Comparison of ENCODE assay signal across 8 cellular contexts in the genomic region with DNA sequence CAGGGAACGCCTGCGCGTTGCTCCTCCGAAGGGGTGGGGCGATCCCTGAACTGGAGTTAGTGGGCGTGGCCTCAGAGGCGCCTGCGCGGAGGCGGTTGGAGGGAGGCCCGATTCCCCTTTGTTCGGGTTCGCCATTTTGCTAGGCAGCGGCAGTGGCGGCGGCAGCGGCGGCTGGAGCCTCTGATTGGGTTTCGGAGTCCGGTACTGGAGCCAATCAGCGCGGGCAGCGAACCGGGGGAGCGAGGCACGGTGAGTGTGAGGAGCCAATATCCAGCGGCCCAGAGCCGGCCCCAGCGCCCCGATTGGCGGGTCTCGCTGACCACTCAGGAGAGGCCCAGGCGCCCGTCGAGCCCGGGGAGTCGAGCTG. TPM values are rescaled to one million over a fixed set of nuclear protein-coding genes. Genes with fewer than 3 reads are reported as not detected.
DNase-seq lines count a peak whose midpoint lies in the region; ATAC-seq and TF ChIP-seq lines count a peak whose summit lies in the region.

Gene NFYA (plus strand): TSS at position 139 of the 367 bp plus-strand sequence. CDS start 6,116 bp downstream, outside the sequence.

- peak within 1 kb of the TSS; percentile 99 for H3K27ac Mint-ChIP-seq in T-helper 1 cell treated with Interleukin-12 subunit alpha and Interleukin-12 subunit beta and Interleukin-4 antibody, amounts not matched to agents 30 μg/mL and 1 μg/mL, for 36 hours
- peak within 1 kb of the TSS; percentile 99 for H3K27ac Mint-ChIP-seq in chondrocyte (ENCODE audit: unreplicated experiment)
- peak within 1 kb of the TSS; percentile 98 for H3K27ac Mint-ChIP-seq in stimulated activated effector memory CD8-positive, alpha-beta T cell treated with anti-CD3 and anti-CD28 coated beads, Interleukin-12 subunit alpha, Interleukin-12 subunit beta, amount 100 ng/mL, for 72 hours

- in situ Hi-C loops in Caki2 (cut with HindIII; ENCODE audit: low pct_unique_long_range_greater_than_20kb, low sequenced_read_pairs): no loop called here

- H3K36me3 Mint-ChIP-seq in T-helper 1 cell treated with Interleukin-12 subunit alpha and Interleukin-12 subunit beta and Interleukin-4 antibody, amounts not matched to agents 30 μg/mL and 1 μg/mL, for 36 hours (ENCODE audit: low read depth): peaks cover 34% of the 10 kb centered on the region
- no peaks in the 10 kb centered on the region for H3K36me3 Mint-ChIP-seq in chondrocyte (ENCODE audit: low read depth)
- peaks cover 61% of the 10 kb centered on the region for H3K36me3 Mint-ChIP-seq in stimulated activated effector memory CD8-positive, alpha-beta T cell treated with anti-CD3 and anti-CD28 coated beads, Interleukin-12 subunit alpha, Interleukin-12 subunit beta, amount 100 ng/mL, for 72 hours

- no peak for TF ChIP-seq CTCF in chondrocyte (IDR thresholded peaks at IDR 0.05)

- DNase-seq in Caki2 (ENCODE audit: low read depth): no peak
- DNase-seq in chondrocyte (ENCODE audit: low spot score): no peak
- peak; percentile 100 for DNase-seq in kidney glomerular epithelial cell (lab: John Stamatoyannopoulos, UW)
- DNase-seq in stimulated activated effector memory CD8-positive, alpha-beta T cell treated with anti-CD3 and anti-CD28 coated beads, Interleukin-12 subunit alpha, Interleukin-12 subunit beta, amount 100 ng/mL, for 72 hours (ENCODE audit: low spot score in 2 of 2): peak in 1 of 2 donors; percentile 100
- no peak for DNase-seq in pons (ENCODE audit: low spot score)

- H3K27me3 Mint-ChIP-seq in T-helper 1 cell treated with Interleukin-12 subunit alpha and Interleukin-12 subunit beta and Interleukin-4 antibody, amounts not matched to agents 30 μg/mL and 1 μg/mL, for 36 hours (ENCODE audit: low read depth): no peaks in the 10 kb centered on the region
- no peaks in the 10 kb centered on the region for H3K27me3 Mint-ChIP-seq in chondrocyte (ENCODE audit: low read depth)

- H3K4me3 Mint-ChIP-seq in T-helper 1 cell treated with Interleukin-12 subunit alpha and Interleukin-12 subunit beta and Interleukin-4 antibody, amounts not matched to agents 30 μg/mL and 1 μg/mL, for 36 hours: peak within 1 kb of the TSS; percentile 94
- peak within 1 kb of the TSS; percentile 90 for H3K4me3 Mint-ChIP-seq in chondrocyte (ENCODE audit: unreplicated experiment)
- peak within 1 kb of the TSS; percentile 86 for H3K4me3 Mint-ChIP-seq in stimulated activated effector memory CD8-positive, alpha-beta T cell treated with anti-CD3 and anti-CD28 coated beads, Interleukin-12 subunit alpha, Interleukin-12 subunit beta, amount 100 ng/mL, for 72 hours

- H3K9me3 Mint-ChIP-seq in T-helper 1 cell treated with Interleukin-12 subunit alpha and Interleukin-12 subunit beta and Interleukin-4 antibody, amounts not matched to agents 30 μg/mL and 1 μg/mL, for 36 hours: no peaks in the 10 kb centered on the region
- no peaks in the 10 kb centered on the region for H3K9me3 Mint-ChIP-seq in chondrocyte (ENCODE audit: low read depth)
- H3K9me3 Mint-ChIP-seq in stimulated activated effector memory CD8-positive, alpha-beta T cell treated with anti-CD3 and anti-CD28 coated beads, Interleukin-12 subunit alpha, Interleukin-12 subunit beta, amount 100 ng/mL, for 72 hours: no peaks in the 10 kb centered on the region

- peaks cover 50% of the 10 kb centered on the region for H3K4me1 Mint-ChIP-seq in T-helper 1 cell treated with Interleukin-12 subunit alpha and Interleukin-12 subunit beta and Interleukin-4 antibody, amounts not matched to agents 30 μg/mL and 1 μg/mL, for 36 hours (ENCODE audit: low read depth)
- peaks cover 43% of the 10 kb centered on the region for H3K4me1 Mint-ChIP-seq in chondrocyte (ENCODE audit: low read depth)
- peaks cover 40% of the 10 kb centered on the region for H3K4me1 Mint-ChIP-seq in stimulated activated effector memory CD8-positive, alpha-beta T cell treated with anti-CD3 and anti-CD28 coated beads, Interleukin-12 subunit alpha, Interleukin-12 subunit beta, amount 100 ng/mL, for 72 hours

- ATAC-seq in GM19468 (IDR thresholded peaks at IDR 0.05; ENCODE audit: extremely low read depth, unreplicated experiment) (peak; percentile 42), HG03521 (IDR thresholded peaks at IDR 0.05; ENCODE audit: unreplicated experiment) (peak; percentile 57)
- peak; percentile 83 for ATAC-seq in stimulated activated effector memory CD8-positive, alpha-beta T cell treated with anti-CD3 and anti-CD28 coated beads, Interleukin-12 subunit alpha, Interleukin-12 subunit beta, amount 100 ng/mL, for 72 hours

RNA-seq across cellular contexts. Expression of gene NFYA, which starts in this region (rescaled TPM):
- 25.7 and 29.6 TPM in 2 replicates for total RNA-seq in Caki2 (2014; rRNA removed; shearing (Covaris generic); ENCODE audit: low replicate concordance)
- 18.8 to 24.7 TPM (median 20.5 TPM) in 3 replicates for total RNA-seq in chondrocyte
